In genomic region chr16:84532855-84533486, GRCh38 we compare ENCODE assay signal across 12 cellular contexts. TPM values are rescaled to one million over a fixed set of nuclear protein-coding genes. Genes with fewer than 3 reads are reported as not detected.
A peak's percentile ranks its signal among the peaks of the same experiment; 100 is the strongest.
DNase-seq lines count a peak whose midpoint lies in the region; ATAC-seq and TF ChIP-seq lines count a peak whose summit lies in the region.
"Had no signal": no experiment of that assay in that cellular context is flagged by ENCODE, and none has a peak within 500 bp of the region (broad histone marks: within the 10 kb centered on the region; RNA-seq: fewer than 3 reads in every experiment).

No MANE protein-coding gene starts in this region.

- H3K4me3 ChIP-seq in HUES64 (ENCODE audit: low read length) (no peak overlapping the region), body of pancreas (no peak overlapping the region), stomach (no peak overlapping the region)

- WGBS in HUES64 = 67% methylated on average over 10 of the region's 11 CpGs
- 68 to 79% methylated on average over 11 of the region's 11 CpGs for WGBS in body of pancreas, 2 donors
- 61 to 80% (median 69%) methylated on average over 11 of the region's 11 CpGs for WGBS in stomach, 5 donors

- ATAC-seq in body of pancreas = peak; percentile 22
- ATAC-seq: natural killer cell had no signal

- TF ChIP-seq POLR2A in body of pancreas (IDR thresholded peaks at IDR 0.05) = no peak
- no peak for TF ChIP-seq POLR2A in stomach (IDR thresholded peaks at IDR 0.05)

- intact Hi-C loops in body of pancreas (cut with DNase I) = no loop called here
- intact Hi-C loops in stomach (cut with DNase I; ENCODE audit: low total_unique reads) = no loop called here

- TF ChIP-seq EP300 in stomach (IDR thresholded peaks at IDR 0.05) = no peak

- DNase-seq in body of pancreas = no peak
- DNase-seq in iris pigment epithelial cell (ENCODE audit: low read depth) = peak; percentile 69
- DNase-seq in stomach = no peak
- DNase-seq in cerebellar nuclear complex (lab: John Stamatoyannopoulos, UW) = no peak
- DNase-seq in activated effector memory CD4-positive, alpha-beta T cell treated with anti-CD3 and anti-CD28 coated beads, Interleukin-2, amount 50 U/mL, for 16 hours = no peak
- no peak for DNase-seq in NCI-H2107 (lab: John Stamatoyannopoulos, UW)
- no peak for DNase-seq in GDM1 (lab: John Stamatoyannopoulos, UW)
- DNase-seq: activated effector memory CD4-positive, alpha-beta T cell treated with Interleukin-2 at 50 U/mL for 16 hours; DMS53; natural killer cell; NCI-H446 had no signal

- H3K9me3 ChIP-seq in HUES64 (ENCODE audit: insufficient read depth, low read depth, low read length) (peaks cover 16% of the 10 kb centered on the region), body of pancreas (no peaks in the 10 kb centered on the region), stomach (peaks cover 0 to 10% (median 0%) of the 10 kb centered on the region in 4 donors)

- H3K36me3 ChIP-seq in HUES64 (ENCODE audit: insufficient read depth, low read length) (no peaks in the 10 kb centered on the region), body of pancreas (replicated peaks in 1 of 2; ENCODE audit: insufficient read depth in 1 of 2, low read depth in 2 of 2) (no peaks in the 10 kb centered on the region), stomach (no peaks in the 10 kb centered on the region)

- TF ChIP-seq CTCF in body of pancreas (IDR thresholded peaks at IDR 0.05) = no peak
- TF ChIP-seq CTCF in stomach (IDR thresholded peaks at IDR 0.05) = no peak

- peak overlapping the region; percentile 42; the same call in 1 of the 2 replicates for H3K9ac ChIP-seq in HUES64 (ENCODE audit: low read depth, low read length)

- no peaks in the 10 kb centered on the region for H3K27me3 ChIP-seq in HUES64 (ENCODE audit: insufficient read depth, low read length)
- H3K27me3 ChIP-seq in body of pancreas = no peaks in the 10 kb centered on the region
- H3K27me3 ChIP-seq in stomach = no peaks in the 10 kb centered on the region

- H3K4me1 ChIP-seq in HUES64 (ENCODE audit: insufficient read depth, low read length) (peaks cover 43% of the 10 kb centered on the region), body of pancreas (peaks cover 16% of the 10 kb centered on the region), stomach (peaks cover 13 to 28% (median 25%) of the 10 kb centered on the region in 4 donors)

- H3K27ac ChIP-seq in HUES64 (ENCODE audit: low read depth, low read length) (peak overlapping the region; percentile 87), body of pancreas (peak overlapping the region in 2 of 4 donors; percentile 46 to 51), stomach (peak overlapping the region; percentile 44 to 80 (median 73))

RNA-seq across cellular contexts. Expression of gene MEAK7, which starts 28.5 kb away (rescaled TPM):
- 10.2 TPM for polyA plus RNA-seq in HUES64 (2013, experiment 1 of 2)
- polyA plus RNA-seq in HUES64 (2013, experiment 2 of 2) = 10.7 TPM
- total RNA-seq in body of pancreas (10 to 100 TPM in 1 of 2 donors, 1 to 10 TPM in 1; 6.7 to 11.2 TPM), stomach (10 to 100 TPM in 2 of 5 donors, 1 to 10 TPM in 3; 5.8 to 21.1 (median 9.4) TPM)
- polyA plus RNA-seq in stomach = 1 to 10 TPM; 3.9 to 7.0 (median 6.8) TPM
